Comparison of ENCODE assay signal across 16 cellular contexts in the genomic region with DNA sequence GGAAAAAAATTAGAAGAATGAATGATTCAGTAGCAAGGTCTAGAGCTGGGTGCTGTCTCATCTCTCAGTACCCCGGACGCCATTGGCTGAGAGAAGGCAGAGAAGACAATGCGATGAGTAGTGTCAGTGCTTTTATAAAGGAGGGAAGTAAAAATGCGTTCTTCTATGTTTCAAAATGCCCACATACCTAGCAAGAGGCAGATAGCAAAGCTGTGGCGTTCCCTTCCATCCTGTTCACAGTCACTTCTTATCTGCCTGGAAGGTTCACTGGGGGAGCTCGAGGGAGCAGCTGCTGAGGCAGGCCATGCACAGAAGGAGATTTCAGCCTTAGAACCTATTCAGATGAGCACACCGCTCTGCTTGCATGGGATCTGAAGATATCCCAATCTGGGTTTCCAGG.
DNase-seq lines count a peak whose midpoint lies in the region; TF ChIP-seq lines count a peak whose summit lies in the region.
"Had no signal": no experiment of that assay in that cellular context is flagged by ENCODE, and none has a peak within 500 bp of the region (broad histone marks: within the 10 kb centered on the region; RNA-seq: fewer than 3 reads in every experiment).

No MANE protein-coding gene starts in this region.

- peaks cover 26 to 36% of the 10 kb centered on the region in 2 experiments for H3K9me3 Mint-ChIP-seq in H9

- H3K18ac ChIP-seq in trophoblast cell (ENCODE audit: low read length) (no peak overlapping the region), H9 (ENCODE audit: insufficient read length, low read depth, low read length) (no peak overlapping the region)

- H3K79me1 ChIP-seq in trophoblast cell (ENCODE audit: low read length) = no peaks in the 10 kb centered on the region
- no peaks in the 10 kb centered on the region for H3K79me1 ChIP-seq in H9 (ENCODE audit: insufficient read depth, low read depth, low read length, poor library complexity, severe bottlenecking)

- H3K79me2 ChIP-seq in trophoblast cell (ENCODE audit: control insufficient read depth, insufficient read depth, low read length, poor library complexity) (no peaks in the 10 kb centered on the region), H9 (ENCODE audit: insufficient read depth, low read length) (no peaks in the 10 kb centered on the region)

- no peak overlapping the region for H3K4me3 Mint-ChIP-seq in H9
- H3K4me3 Mint-ChIP-seq: CD8-positive, alpha-beta memory T cell; HFFc6 had no signal

- H3K9ac ChIP-seq in trophoblast cell (ENCODE audit: low read length) (no peak overlapping the region), H9 (ENCODE audit: extremely low read depth, insufficient read length, low read length) (no peak overlapping the region)
- H3K9ac ChIP-seq: BLaER1 had no signal

- no peak overlapping the region for H2AFZ ChIP-seq in trophoblast cell (ENCODE audit: insufficient read depth, low read length, poor library complexity)
- H2AFZ ChIP-seq in H9 (ENCODE audit: low read length) = no peak overlapping the region

- H3K36me3 Mint-ChIP-seq in H9 (ENCODE audit: insufficient read depth in 1 of 3, low read depth in 3 of 3) = peaks cover 0 to 16% (median 8%) of the 10 kb centered on the region in 3 experiments; a peak in 4 of 7 replicates

- H3K56ac ChIP-seq in H9 (ENCODE audit: insufficient read length, low read depth, low read length) = no peak overlapping the region

- peak overlapping the region in 1 of 3 experiments; percentile 62; a peak in 1 of 7 replicates for H3K27ac Mint-ChIP-seq in H9
- H3K27ac Mint-ChIP-seq: HFFc6 had no signal

- no peak overlapping the region for H2BK15ac ChIP-seq in H9 (ENCODE audit: low read depth, low read length)

- no CpG with 5 or more reads among the region's 7 CpGs for WGBS in trophoblast cell (ENCODE audit: extremely low coverage, insufficient coverage, insufficient read length)
- WGBS in H9 (ENCODE audit: extremely low coverage, insufficient read length, low lambda C conversion rate) = no CpG with 5 or more reads among the region's 7 CpGs

- H3K23ac ChIP-seq in trophoblast cell (ENCODE audit: low read length) (no peak overlapping the region), H9 (ENCODE audit: insufficient read length, low read depth, low read length) (no peak overlapping the region)

- H3K36me3 ChIP-seq in trophoblast cell (ENCODE audit: control insufficient read depth in 1 of 2, insufficient read depth in 2 of 2, low read length in 2 of 2) = no peaks in the 10 kb centered on the region
- H3K36me3 ChIP-seq: BLaER1 had no signal

- no peak overlapping the region for H3T11ph ChIP-seq in H9 (ENCODE audit: low read length)

- H2AK5ac ChIP-seq in trophoblast cell (ENCODE audit: low read length) = no peak overlapping the region
- H2AK5ac ChIP-seq in H9 (ENCODE audit: insufficient read length, low read length) = no peak overlapping the region

- H2BK120ac ChIP-seq in trophoblast cell (ENCODE audit: insufficient read depth, low read length, poor library complexity) (no peak overlapping the region), H9 (ENCODE audit: low read depth, low read length, poor library complexity, severe bottlenecking) (no peak overlapping the region)

- no peaks in the 10 kb centered on the region for H3K27me3 ChIP-seq in trophoblast cell (ENCODE audit: insufficient read depth, low read length)
- H3K27me3 ChIP-seq in H9 (ENCODE audit: insufficient read depth, low read length) = no peaks in the 10 kb centered on the region
- H3K27me3 ChIP-seq: BLaER1 had no signal

- H4K8ac ChIP-seq in trophoblast cell (ENCODE audit: low read depth, low read length) (no peak overlapping the region), H9 (replicated peaks; ENCODE audit: insufficient read length, low read depth, low read length) (no peak overlapping the region)

- DNase-seq in NCI-H1417 (lab: John Stamatoyannopoulos, UW) (peak; percentile 26 to 68 (median 50)), NCI-H1417 treated with DMSO at 0.1 percent for 48 hours (lab: John Stamatoyannopoulos, UW) (no peak), DMS79 (lab: John Stamatoyannopoulos, UW) (peak; percentile 28), NCI-H345 (lab: John Stamatoyannopoulos, UW) (peak; percentile 40), trophoblast cell (peak; percentile 75 to 89), H9 (no peak)
- DNase-seq in activated naive CD4-positive, alpha-beta T cell treated with Interleukin-2 at 50 U/mL for 16 hours = no peak
- no peak for DNase-seq in central memory CD4-positive, alpha-beta T cell
- DNase-seq: 8988T; AML-193; CD8-positive, alpha-beta memory T cell; GF-D8; GOT3; HCEC 1CT; HFFc6 had no signal

- H3K4me1 ChIP-seq in trophoblast cell (ENCODE audit: control insufficient read depth in 1 of 2, insufficient read depth in 2 of 2, low read length in 2 of 2) (no peaks in the 10 kb centered on the region), H9 (ENCODE audit: insufficient read depth, low read length) (no peaks in the 10 kb centered on the region)
- H3K4me1 ChIP-seq: BLaER1 had no signal

- peaks cover 7% of the 10 kb centered on the region in 2 experiments for H3K4me1 Mint-ChIP-seq in H9

- H2BK12ac ChIP-seq in trophoblast cell (ENCODE audit: low read length) (no peak overlapping the region), H9 (ENCODE audit: insufficient read length, low read depth, low read length) (no peak overlapping the region)

- H4K5ac ChIP-seq in H9 (ENCODE audit: insufficient read length, low read depth, low read length) = no peak overlapping the region

- no peak overlapping the region for H3K4ac ChIP-seq in trophoblast cell (ENCODE audit: low read depth, low read length)
- H3K4ac ChIP-seq in H9 (ENCODE audit: low read depth, low read length) = no peak overlapping the region

- H2BK5ac ChIP-seq in trophoblast cell (ENCODE audit: low read depth, low read length, poor library complexity) (no peak overlapping the region), H9 (ENCODE audit: insufficient read length, low read length) (no peak overlapping the region)

- H3K4me3 ChIP-seq in trophoblast cell (ENCODE audit: low read depth, low read length) = no peak overlapping the region
- H3K4me3 ChIP-seq: BLaER1 had no signal

- H3K27ac ChIP-seq in trophoblast cell (ENCODE audit: low read depth, low read length) = no peak overlapping the region
- no peak overlapping the region for H3K27ac ChIP-seq in H9 (ENCODE audit: insufficient read length, low read depth, low read length)
- H3K27ac ChIP-seq: BLaER1 had no signal

- no peaks in the 10 kb centered on the region for H3K23me2 ChIP-seq in H9 (ENCODE audit: insufficient read length, low read depth, low read length, poor library complexity, severe bottlenecking)

- peaks cover 6% of the 10 kb centered on the region for H3K27me3 Mint-ChIP-seq in H9 (ENCODE audit: low read depth)

- no peak overlapping the region for H2BK20ac ChIP-seq in H9 (ENCODE audit: low read depth, low read length, poor library complexity, severe bottlenecking)

- H3K14ac ChIP-seq in trophoblast cell (ENCODE audit: low read length) = no peak overlapping the region
- H3K14ac ChIP-seq in H9 (ENCODE audit: insufficient read depth, low read length) = no peak overlapping the region

- H4K12ac ChIP-seq in trophoblast cell (ENCODE audit: low read depth, low read length) = no peak overlapping the region

- H3K4me2 ChIP-seq in trophoblast cell (ENCODE audit: low read length) (no peak overlapping the region), H9 (ENCODE audit: insufficient read depth, insufficient read length, low read length) (no peak overlapping the region)
- H3K4me2 ChIP-seq: BLaER1 had no signal

- H4K20me1 ChIP-seq in H9 (ENCODE audit: control insufficient read depth, insufficient read depth, insufficient read length) = no peaks in the 10 kb centered on the region
- H4K20me1 ChIP-seq: BLaER1 had no signal

- H3K9me3 ChIP-seq in trophoblast cell (ENCODE audit: insufficient read depth, low read depth, low read length) (no peaks in the 10 kb centered on the region), H9 (ENCODE audit: control insufficient read depth, low read depth, low read length) (peaks cover 6% of the 10 kb centered on the region)

- H4K91ac ChIP-seq in trophoblast cell (ENCODE audit: low read depth, low read length) = no peak overlapping the region
- no peak overlapping the region for H4K91ac ChIP-seq in H9 (ENCODE audit: insufficient read length, low read depth, low read length)

- TF ChIP-seq CTCF in H9 (conservative IDR thresholded peaks at IDR 0.05) = no peak

Comparison
In these comparisons a context has a peak if more than half of its experiments do, and no peak if none do; other contexts are left out.
1. DNase-seq: peak in NCI-H1417 (3 of 3), DMS79 (single experiment), NCI-H345 (single experiment) and trophoblast cell (2 of 2); none in NCI-H1417 treated with DMSO at 0.1 percent for 48 hours (single experiment), activated naive CD4-positive, alpha-beta T cell treated with Interleukin-2 at 50 U/mL for 16 hours (single experiment), H9 (single experiment) and central memory CD4-positive, alpha-beta T cell (single experiment).